Comparison of ENCODE assay signal across 16 cellular contexts in the genomic region with DNA sequence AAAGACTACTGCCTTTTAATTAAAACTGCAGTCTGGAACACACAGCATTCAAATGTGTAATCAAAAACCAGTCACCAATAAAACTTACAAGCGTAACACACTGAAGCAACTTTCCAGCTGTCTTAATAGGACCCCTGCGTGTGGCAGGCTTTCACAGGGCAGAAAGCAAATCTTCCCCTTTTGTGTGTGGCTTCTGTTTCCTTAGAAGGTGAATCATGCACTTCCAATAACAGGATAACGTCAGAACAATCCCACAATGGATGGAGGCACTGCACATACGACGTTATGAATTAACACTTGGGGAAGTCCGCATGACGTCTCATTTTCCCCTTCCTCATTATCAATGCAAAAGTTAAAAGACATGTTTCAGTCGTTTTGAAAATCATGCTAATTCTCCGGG. TPM values are rescaled to one million over a fixed set of nuclear protein-coding genes. Genes with fewer than 3 reads are reported as not detected.
A peak's percentile ranks its signal among the peaks of the same experiment; 100 is the strongest.
DNase-seq lines count a peak whose midpoint lies in the region; ATAC-seq and TF ChIP-seq lines count a peak whose summit lies in the region.
"Had no signal": no experiment of that assay in that cellular context is flagged by ENCODE, and none has a peak within 500 bp of the region (broad histone marks: within the 10 kb centered on the region; RNA-seq: fewer than 3 reads in every experiment).

No MANE protein-coding gene starts in this region.

- CTCF ChIA-PET in GM10248 (lab: Yijun Ruan, JAX), result interaction anchor here (1.9 kb wide), 1 partner anchor 16 kb away, joined by 6 read pairs; no protein-coding TSS in a partner anchor

- no peak for DNase-seq in activated CD4-positive, CD25-positive, alpha-beta regulatory T cell (lab: John Stamatoyannopoulos, UW)
- DNase-seq in MV-4-11 (lab: John Stamatoyannopoulos, UW) (peak; percentile 16), pulmonary artery endothelial cell (ENCODE audit: low read depth, low spot score) (peak; percentile 57), GM10248 (ENCODE audit: extremely low spot score) (no peak)
- DNase-seq in activated naive CD8-positive, alpha-beta T cell treated with anti-CD3 and anti-CD28 coated beads, Interleukin-2, amount 50 U/mL, for 24 hours, result peak; percentile 33
- DNase-seq: activated CD8-positive, alpha-beta memory T cell treated with anti-CD3 and anti-CD28 coated beads, Interleukin-2, amount 10 ng/mL, durations not matched to agents 7 days and 5 days; body of pancreas; NCI-H2107 had no signal

- H3K4me1 Mint-ChIP-seq in activated naive CD8-positive, alpha-beta T cell treated with anti-CD3 and anti-CD28 coated beads, Interleukin-2, amount 50 U/mL, for 24 hours, result peaks cover 50% of the 10 kb centered on the region

- POLR2A ChIA-PET in GM10248 (lab: Yijun Ruan, JAX), result no interaction called here

- H3K4me3 Mint-ChIP-seq in activated naive CD8-positive, alpha-beta T cell treated with anti-CD3 and anti-CD28 coated beads, Interleukin-2, amount 50 U/mL, for 24 hours, result peak overlapping the region; percentile 67
- H3K4me3 Mint-ChIP-seq: activated CD8-positive, alpha-beta memory T cell treated with anti-CD3 and anti-CD28 coated beads, Interleukin-2, amount 10 ng/mL, durations not matched to agents 7 days and 5 days; nephron; T-helper 1 cell treated with Interleukin-12 subunit alpha and Interleukin-12 subunit beta and Interleukin-4 antibody, amounts not matched to agents 30 μg/mL and 1 μg/mL, for 36 hours had no signal

- no peaks in the 10 kb centered on the region for H3K9me3 Mint-ChIP-seq in activated naive CD8-positive, alpha-beta T cell treated with anti-CD3 and anti-CD28 coated beads, Interleukin-2, amount 50 U/mL, for 24 hours
- H3K9me3 Mint-ChIP-seq: nephron; T-helper 1 cell treated with Interleukin-12 subunit alpha and Interleukin-12 subunit beta and Interleukin-4 antibody, amounts not matched to agents 30 μg/mL and 1 μg/mL, for 36 hours had no signal

- H3K27ac Mint-ChIP-seq in activated naive CD8-positive, alpha-beta T cell treated with anti-CD3 and anti-CD28 coated beads, Interleukin-2, amount 50 U/mL, for 24 hours, result peak overlapping the region; percentile 88
- H3K27ac Mint-ChIP-seq: activated CD8-positive, alpha-beta memory T cell treated with anti-CD3 and anti-CD28 coated beads, Interleukin-2, amount 10 ng/mL, durations not matched to agents 7 days and 5 days; nephron; T-helper 1 cell treated with Interleukin-12 subunit alpha and Interleukin-12 subunit beta and Interleukin-4 antibody, amounts not matched to agents 30 μg/mL and 1 μg/mL, for 36 hours had no signal

- peaks cover 10% of the 10 kb centered on the region for H3K36me3 Mint-ChIP-seq in activated naive CD8-positive, alpha-beta T cell treated with anti-CD3 and anti-CD28 coated beads, Interleukin-2, amount 50 U/mL, for 24 hours (ENCODE audit: low read depth)
- H3K36me3 Mint-ChIP-seq: activated CD8-positive, alpha-beta memory T cell treated with anti-CD3 and anti-CD28 coated beads, Interleukin-2, amount 10 ng/mL, durations not matched to agents 7 days and 5 days had no signal

- H3K27me3 Mint-ChIP-seq in activated naive CD8-positive, alpha-beta T cell treated with anti-CD3 and anti-CD28 coated beads, Interleukin-2, amount 50 U/mL, for 24 hours, result no peaks in the 10 kb centered on the region
- H3K27me3 Mint-ChIP-seq: activated CD8-positive, alpha-beta memory T cell treated with anti-CD3 and anti-CD28 coated beads, Interleukin-2, amount 10 ng/mL, durations not matched to agents 7 days and 5 days had no signal

- peak; percentile 21 to 58 for ATAC-seq in activated CD4-positive, CD25-positive, alpha-beta regulatory T cell treated with anti-CD3 and anti-CD28 coated beads, Interleukin-2, amount 50 U/mL, for 24 hours
- ATAC-seq in activated naive CD8-positive, alpha-beta T cell treated with anti-CD3 and anti-CD28 coated beads, Interleukin-2, amount 50 U/mL, for 24 hours, result peak; percentile 87
- ATAC-seq in GM19395 (IDR thresholded peaks at IDR 0.05; ENCODE audit: unreplicated experiment), result no peak
- no peak for ATAC-seq in HG03135 (IDR thresholded peaks at IDR 0.05; ENCODE audit: unreplicated experiment)
- ATAC-seq: activated CD8-positive, alpha-beta memory T cell treated with anti-CD3 and anti-CD28 coated beads, Interleukin-2, amount 10 ng/mL, durations not matched to agents 7 days and 5 days; body of pancreas; K562; left lobe of liver had no signal

- TF ChIP-seq CTCF in GM10248 (IDR thresholded peaks at IDR 0.05; ENCODE audit: control extremely low read depth, extremely low read depth, low read depth, missing control alignments), result no peak

RNA-seq across cellular contexts. Expression of a gene that starts 44.8 kb away (rescaled TPM):
- not detected in 2 replicates for total RNA-seq in pulmonary artery endothelial cell
- total RNA-seq: K562, left lobe of liver, vagina had no signal

Comparison
In these comparisons a context has a peak if more than half of its experiments do, and no peak if none do; other contexts are left out.
1. ATAC-seq: peak in activated CD4-positive, CD25-positive, alpha-beta regulatory T cell treated with anti-CD3 and anti-CD28 coated beads, Interleukin-2, amount 50 U/mL, for 24 hours (2 of 2) and activated naive CD8-positive, alpha-beta T cell treated with anti-CD3 and anti-CD28 coated beads, Interleukin-2, amount 50 U/mL, for 24 hours (single experiment); none in GM19395 (single experiment) and HG03135 (single experiment).
2. DNase-seq: peak in MV-4-11 (single experiment), activated naive CD8-positive, alpha-beta T cell treated with anti-CD3 and anti-CD28 coated beads, Interleukin-2, amount 50 U/mL, for 24 hours (single experiment) and pulmonary artery endothelial cell (single experiment); none in activated CD4-positive, CD25-positive, alpha-beta regulatory T cell (0 of 4) and GM10248 (single experiment).